In genomic region chr3:56868706-56869105, GRCh38 we compare ENCODE assay signal across 14 cellular contexts.
A peak's percentile ranks its signal among the peaks of the same experiment; 100 is the strongest.
DNase-seq lines count a peak whose midpoint lies in the region; ATAC-seq and TF ChIP-seq lines count a peak whose summit lies in the region.
"Had no signal": no experiment of that assay in that cellular context is flagged by ENCODE, and none has a peak within 500 bp of the region (broad histone marks: within the 10 kb centered on the region; RNA-seq: fewer than 3 reads in every experiment).

No MANE protein-coding gene starts in this region.

- peaks cover 0 to 6% (median 0%) of the 10 kb centered on the region in 7 donors for H3K9me3 Mint-ChIP-seq in CD4-positive, CD25-positive, alpha-beta regulatory T cell
- H3K9me3 Mint-ChIP-seq: CD8-positive, alpha-beta memory T cell had no signal

- H3K9ac ChIP-seq in endocrine pancreas (ENCODE audit: control insufficient read depth, insufficient read depth, low read length) = no peak overlapping the region

- H3K27ac ChIP-seq in CD4-positive, CD25-positive, alpha-beta regulatory T cell (ENCODE audit: insufficient read depth, low read length, poor library complexity, severe bottlenecking) = no peak overlapping the region
- H3K27ac ChIP-seq: SJSA1 had no signal

- H3K9me3 ChIP-seq in BE2C (no peaks in the 10 kb centered on the region), endocrine pancreas (ENCODE audit: control insufficient read depth, low read length) (no peaks in the 10 kb centered on the region)
- H3K9me3 ChIP-seq in CD4-positive, CD25-positive, alpha-beta regulatory T cell (ENCODE audit: control insufficient read depth in 2 of 2, low read length in 2 of 2) = no peaks in the 10 kb centered on the region
- H3K9me3 ChIP-seq: SJSA1 had no signal

- H3K27ac Mint-ChIP-seq in CD4-positive, CD25-positive, alpha-beta regulatory T cell = peak overlapping the region in 2 of 3 donors; percentile 11 to 58

- no peak for ATAC-seq in CD4-positive, CD25-positive, alpha-beta regulatory T cell (ENCODE audit: low read depth in 2 of 2)
- ATAC-seq in GM19023 (IDR thresholded peaks at IDR 0.05; ENCODE audit: unreplicated experiment) = no peak

- no peaks in the 10 kb centered on the region for H3K27me3 Mint-ChIP-seq in CD4-positive, CD25-positive, alpha-beta regulatory T cell
- H3K27me3 Mint-ChIP-seq: CD8-positive, alpha-beta memory T cell had no signal

- no peak overlapping the region for H3K4me3 Mint-ChIP-seq in CD4-positive, CD25-positive, alpha-beta regulatory T cell

- H3K36me3 ChIP-seq in BE2C (no peaks in the 10 kb centered on the region), endocrine pancreas (ENCODE audit: control insufficient read depth, insufficient read depth, low read length) (no peaks in the 10 kb centered on the region)
- H3K36me3 ChIP-seq in CD4-positive, CD25-positive, alpha-beta regulatory T cell (ENCODE audit: control insufficient read depth, insufficient read depth, low read length) = no peaks in the 10 kb centered on the region
- H3K36me3 ChIP-seq: SJSA1 had no signal

- H3K4me1 ChIP-seq in BE2C (no peaks in the 10 kb centered on the region; the same call in 1 of the 2 replicates), endocrine pancreas (ENCODE audit: control insufficient read depth, insufficient read depth, low read length) (peaks cover 3% of the 10 kb centered on the region)
- peaks cover 3% of the 10 kb centered on the region for H3K4me1 ChIP-seq in CD4-positive, CD25-positive, alpha-beta regulatory T cell (ENCODE audit: control insufficient read depth, insufficient read depth, low read length, poor library complexity, severe bottlenecking)
- H3K4me1 ChIP-seq: SJSA1 had no signal

- H3K4me3 ChIP-seq in BE2C (ENCODE audit: low read depth, low read length) = peak overlapping the region; percentile 33
- H3K4me3 ChIP-seq in CD4-positive, CD25-positive, alpha-beta regulatory T cell (ENCODE audit: low read depth, low read length) = peak overlapping the region; percentile 54
- peak overlapping the region; percentile 30 for H3K4me3 ChIP-seq in endocrine pancreas (ENCODE audit: control insufficient read depth, insufficient read depth, low read length)
- H3K4me3 ChIP-seq: SJSA1 had no signal

- TF ChIP-seq CTCF in BE2C (IDR thresholded peaks at IDR 0.05; ENCODE audit: low read depth, low read length) = no peak

- DNase-seq in BE2C (peak; percentile 17), SK-N-DZ (ENCODE audit: low spot score) (peak; percentile 85), HPDE6-E6E7 (ENCODE audit: extremely low spot score) (no peak), RPMI8226 (no peak), NCI-H510A (lab: John Stamatoyannopoulos, UW) (no peak)
- DNase-seq in CD4-positive, CD25-positive, alpha-beta regulatory T cell = no peak
- DNase-seq: CD8-positive, alpha-beta memory T cell; DMS79; H7; NCI-H1417 treated with DMSO at 0.1 percent for 48 hours; NCI-H1930 had no signal

- peaks cover 43 to 61% (median 51%) of the 10 kb centered on the region in 4 donors for H3K4me1 Mint-ChIP-seq in CD4-positive, CD25-positive, alpha-beta regulatory T cell

- no peaks in the 10 kb centered on the region for H3K36me3 Mint-ChIP-seq in CD4-positive, CD25-positive, alpha-beta regulatory T cell

- H3K27me3 ChIP-seq in BE2C (no peaks in the 10 kb centered on the region), endocrine pancreas (ENCODE audit: control insufficient read depth, insufficient read depth, low read length) (no peaks in the 10 kb centered on the region)
- H3K27me3 ChIP-seq in CD4-positive, CD25-positive, alpha-beta regulatory T cell (ENCODE audit: control insufficient read depth, insufficient read depth, low read length) = no peaks in the 10 kb centered on the region
- H3K27me3 ChIP-seq: SJSA1 had no signal

Comparison
In these comparisons a context has a peak if more than half of its experiments do, and no peak if none do; other contexts are left out.
1. DNase-seq: peak in BE2C (single experiment) and SK-N-DZ (single experiment); none in CD4-positive, CD25-positive, alpha-beta regulatory T cell (0 of 3), HPDE6-E6E7 (single experiment), RPMI8226 (single experiment) and NCI-H510A (single experiment).
2. Peak in every context shown above with its lines, with median percentiles within 50 percentile points of each other: H3K4me3 ChIP-seq.